Comparison of ENCODE assay signal across 1 cellular context in genomic region chr9:123268240-123268949, GRCh38.
TF ChIP-seq lines count a peak whose summit lies in the region.

TSS of gene STRBP (minus strand) at chr9:123268586. CDS start at chr9:123184134, 84,452 bp downstream.

TF ChIP-seq in HepG2, 621 proteins besides CTCF, POLR2A, EP300 and RAD21 (continued from another document and continues in another):
- TF ChIP-seq ZNF691 (CRISPR knock-in tag; IDR thresholded peaks at IDR 0.05; ENCODE audit: borderline replicate concordance, low read depth): no peak; the same call in 1 of the 2 replicates
- no peak for TF ChIP-seq ZNF780A (CRISPR knock-in tag; IDR thresholded peaks at IDR 0.05)
- no peak for TF ChIP-seq MEIS1 (CRISPR knock-in tag; IDR thresholded peaks at IDR 0.05; ENCODE audit: borderline replicate concordance)
- no peak for TF ChIP-seq ZNF576 (CRISPR knock-in tag; IDR thresholded peaks at IDR 0.05)
- no peak for TF ChIP-seq MEIS2 (CRISPR knock-in tag; IDR thresholded peaks at IDR 0.05)
- TF ChIP-seq ZNF337 (CRISPR knock-in tag; IDR thresholded peaks at IDR 0.05; ENCODE audit: borderline replicate concordance, low read depth): no peak
- TF ChIP-seq PHF5A (CRISPR knock-in tag; IDR thresholded peaks at IDR 0.05; ENCODE audit: low read depth, unreplicated experiment): no peak
- TF ChIP-seq E2F1 (CRISPR knock-in tag; IDR thresholded peaks at IDR 0.05): no peak
- no peak for TF ChIP-seq TRIM22 (IDR thresholded peaks at IDR 0.05)
- no peak for TF ChIP-seq JARID2 (CRISPR knock-in tag; IDR thresholded peaks at IDR 0.05; ENCODE audit: insufficient replicate concordance)
- TF ChIP-seq KAT2B (IDR thresholded peaks at IDR 0.05; ENCODE audit: borderline replicate concordance, low read depth, low read length): no peak
- no peak for TF ChIP-seq KDM4B (CRISPR knock-in tag; IDR thresholded peaks at IDR 0.05)
- no peak for TF ChIP-seq AHDC1 (CRISPR knock-in tag; IDR thresholded peaks at IDR 0.05; ENCODE audit: borderline replicate concordance)
- no peak for TF ChIP-seq ZNF772 (CRISPR knock-in tag; IDR thresholded peaks at IDR 0.05)
- no peak for TF ChIP-seq PITX1 (CRISPR knock-in tag; IDR thresholded peaks at IDR 0.05)
- TF ChIP-seq UBTF (CRISPR knock-in tag; IDR thresholded peaks at IDR 0.05): peak; percentile 79
- no peak for TF ChIP-seq KIAA2018 (CRISPR knock-in tag; IDR thresholded peaks at IDR 0.05; ENCODE audit: borderline replicate concordance)
- TF ChIP-seq ZBTB1 (CRISPR knock-in tag; IDR thresholded peaks at IDR 0.05; ENCODE audit: borderline replicate concordance): no peak
- no peak for TF ChIP-seq ZNF512 (CRISPR knock-in tag; IDR thresholded peaks at IDR 0.05)
- no peak for TF ChIP-seq ZNF589 (CRISPR knock-in tag; conservative IDR thresholded peaks at IDR 0.05)
- no peak for TF ChIP-seq ZNF850 (CRISPR knock-in tag; conservative IDR thresholded peaks at IDR 0.05)
- TF ChIP-seq ZNF124 (CRISPR knock-in tag; IDR thresholded peaks at IDR 0.05): no peak
- peak; percentile 48; the same call in 1 of the 2 replicates for TF ChIP-seq TFDP2 (CRISPR knock-in tag; IDR thresholded peaks at IDR 0.05)
- no peak for TF ChIP-seq BATF2 (CRISPR knock-in tag; IDR thresholded peaks at IDR 0.05)
- no peak for TF ChIP-seq ATF5 (CRISPR knock-in tag; IDR thresholded peaks at IDR 0.05; ENCODE audit: low read depth)
- no peak for TF ChIP-seq ZNF121 (CRISPR knock-in tag; IDR thresholded peaks at IDR 0.05)
